In genomic region chr10:91924212-91925021, GRCh38 we compare ENCODE assay signal across 8 cellular contexts. TPM values are rescaled to one million over a fixed set of nuclear protein-coding genes. Genes with fewer than 3 reads are reported as not detected.
DNase-seq lines count a peak whose midpoint lies in the region; ATAC-seq and TF ChIP-seq lines count a peak whose summit lies in the region.

No MANE protein-coding gene starts in this region.

- no peaks in the 10 kb centered on the region for H3K9me3 ChIP-seq in iPS-15b (ENCODE audit: control insufficient read depth, insufficient read depth, low read length)
- peaks cover 0 to 9% (median 6%) of the 10 kb centered on the region in 8 donors for H3K9me3 ChIP-seq in spleen

- ATAC-seq in GM19035 (IDR thresholded peaks at IDR 0.05; ENCODE audit: unreplicated experiment): peak; percentile 26

- TF ChIP-seq POLR2A in spleen (IDR thresholded peaks at IDR 0.05): no peak

- H3K27me3 ChIP-seq in HL-60 (ENCODE audit: insufficient read depth, poor library complexity, severe bottlenecking): no peaks in the 10 kb centered on the region
- H3K27me3 ChIP-seq in iPS-15b (ENCODE audit: control insufficient read depth, insufficient read depth, low read length): peaks cover 3% of the 10 kb centered on the region
- H3K27me3 ChIP-seq in spleen (replicated peaks in 1 of 7): peaks cover 0 to 1% (median 0%) of the 10 kb centered on the region in 7 donors

- intact Hi-C loops in activated T-helper 2 cell treated with anti-CD3 and anti-CD28 coated beads, Interferon-gamma antibody, Interleukin-2, Interleukin-4, amounts not matched to agents 10 μg/mL and 5 μg/mL and 100 μg/mL, durations not matched to agents 14 hours and 24 hours and 36 hours (cut with micrococcal nuclease): loop anchor here (1.0 to 5.0 kb wide), 2 partner anchors 21 to 512 kb away; partner anchors contain the start of gene HECTD2
- intact Hi-C loops in spleen (cut with DNase I; ENCODE audit: low total_unique reads): no loop called here

- peak overlapping the region; percentile 87 for H3K4me3 Mint-ChIP-seq in activated T-helper 2 cell treated with anti-CD3 and anti-CD28 coated beads, Interferon-gamma antibody, Interleukin-2, Interleukin-4, amounts not matched to agents 10 μg/mL and 5 μg/mL and 100 μg/mL, durations not matched to agents 14 hours and 24 hours and 36 hours (ENCODE audit: low read depth)

- H3K9me3 Mint-ChIP-seq in activated T-helper 2 cell treated with anti-CD3 and anti-CD28 coated beads, Interferon-gamma antibody, Interleukin-2, Interleukin-4, amounts not matched to agents 10 μg/mL and 5 μg/mL and 100 μg/mL, durations not matched to agents 14 hours and 24 hours and 36 hours: no peaks in the 10 kb centered on the region

- H3K27ac ChIP-seq in HL-60 (replicated peaks): peak overlapping the region; percentile 83
- H3K27ac ChIP-seq in spleen: peak overlapping the region; percentile 95 to 99 (median 98)

- H3K4me1 Mint-ChIP-seq in activated T-helper 2 cell treated with anti-CD3 and anti-CD28 coated beads, Interferon-gamma antibody, Interleukin-2, Interleukin-4, amounts not matched to agents 10 μg/mL and 5 μg/mL and 100 μg/mL, durations not matched to agents 14 hours and 24 hours and 36 hours (ENCODE audit: low read depth): peaks cover 34% of the 10 kb centered on the region

- 5 to 6% (median 5%) methylated on average over 21 of the region's 21 CpGs for WGBS in spleen, 5 donors

- H3K4me1 ChIP-seq in iPS-15b (ENCODE audit: control insufficient read depth, insufficient read depth, low read length): no peaks in the 10 kb centered on the region
- peaks cover 13 to 64% (median 41%) of the 10 kb centered on the region in 6 donors for H3K4me1 ChIP-seq in spleen

- peaks cover 2% of the 10 kb centered on the region for H3K27me3 Mint-ChIP-seq in activated T-helper 2 cell treated with anti-CD3 and anti-CD28 coated beads, Interferon-gamma antibody, Interleukin-2, Interleukin-4, amounts not matched to agents 10 μg/mL and 5 μg/mL and 100 μg/mL, durations not matched to agents 14 hours and 24 hours and 36 hours (ENCODE audit: low read depth)

- DNase-seq in AG09309 (ENCODE audit: low read depth) (no peak), HL-60 (ENCODE audit: low read depth in 1 of 2, low spot score in 1 of 2) (no peak), spleen (no peak), T1000 (lab: John Stamatoyannopoulos, UW) (no peak)
- no peak for DNase-seq in activated T-helper 2 cell treated with anti-CD3 and anti-CD28 coated beads, Interferon-gamma antibody, Interleukin-2, Interleukin-4, amounts not matched to agents 10 μg/mL and 5 μg/mL and 100 μg/mL, durations not matched to agents 14 hours and 24 hours and 36 hours (ENCODE audit: low spot score)
- no peak for DNase-seq in activated CD4-positive, CD25-positive, alpha-beta regulatory T cell (lab: John Stamatoyannopoulos, UW)

- H3K9ac ChIP-seq in iPS-15b (ENCODE audit: low read depth, low read length): peak overlapping the region; percentile 19

- H3K36me3 Mint-ChIP-seq in activated T-helper 2 cell treated with anti-CD3 and anti-CD28 coated beads, Interferon-gamma antibody, Interleukin-2, Interleukin-4, amounts not matched to agents 10 μg/mL and 5 μg/mL and 100 μg/mL, durations not matched to agents 14 hours and 24 hours and 36 hours (ENCODE audit: low read depth): peaks cover 26% of the 10 kb centered on the region

- TF ChIP-seq CTCF in AG09309 (IDR thresholded peaks at IDR 0.05; ENCODE audit: control insufficient read depth, insufficient read depth, low read depth, low read length, missing control alignments) (no peak), HL-60 (IDR thresholded peaks at IDR 0.05; ENCODE audit: insufficient read depth, low read length) (no peak), spleen (IDR thresholded peaks at IDR 0.05 in 8 of 11, conservative IDR thresholded peaks at IDR 0.05 in 3 of 11) (no peak)

- H3K36me3 ChIP-seq in iPS-15b (ENCODE audit: control insufficient read depth, insufficient read depth, low read length): no peaks in the 10 kb centered on the region
- H3K36me3 ChIP-seq in spleen: peaks cover 0 to 10% (median 2%) of the 10 kb centered on the region in 6 donors

- peak overlapping the region; percentile 86 for H3K27ac Mint-ChIP-seq in activated T-helper 2 cell treated with anti-CD3 and anti-CD28 coated beads, Interferon-gamma antibody, Interleukin-2, Interleukin-4, amounts not matched to agents 10 μg/mL and 5 μg/mL and 100 μg/mL, durations not matched to agents 14 hours and 24 hours and 36 hours

- peak overlapping the region; percentile 95 for H3K4me3 ChIP-seq in AG09309 (ENCODE audit: control insufficient read depth, low read depth, low read length)
- H3K4me3 ChIP-seq in HL-60 (replicated peaks; ENCODE audit: insufficient read depth, low read length): peak overlapping the region; percentile 63
- H3K4me3 ChIP-seq in iPS-15b (ENCODE audit: low read depth, low read length): peak overlapping the region; percentile 95
- H3K4me3 ChIP-seq in spleen: peak overlapping the region; percentile 62 to 91 (median 66)

RNA-seq across cellular contexts. Expression of gene BTAF1, which starts 0.8 kb away (rescaled TPM):
- 66.0 and 68.2 TPM in 2 replicates for total RNA-seq in activated T-helper 2 cell treated with anti-CD3 and anti-CD28 coated beads, Interferon-gamma antibody, Interleukin-2, Interleukin-4, amounts not matched to agents 10 μg/mL and 5 μg/mL and 100 μg/mL, durations not matched to agents 14 hours and 24 hours and 36 hours
- 10 to 100 TPM; 48.1 to 69.2 (median 54.7) TPM for total RNA-seq in spleen
- 10 to 100 TPM in 2 of 3 donors, 1 to 10 TPM in 1; 8.8 to 14.6 (median 12.4) TPM for polyA plus RNA-seq in spleen

RNA-seq across cellular contexts. Expression of gene FGFBP3, which starts 15.1 kb away (rescaled TPM):
- total RNA-seq in activated T-helper 2 cell treated with anti-CD3 and anti-CD28 coated beads, Interferon-gamma antibody, Interleukin-2, Interleukin-4, amounts not matched to agents 10 μg/mL and 5 μg/mL and 100 μg/mL, durations not matched to agents 14 hours and 24 hours and 36 hours: 1.8 and 2.4 TPM in 2 replicates
- 1 to 10 TPM in 5 of 7 donors, under 1 TPM in 2; 0.59 to 2.0 (median 1.2) TPM for total RNA-seq in spleen
- polyA plus RNA-seq in spleen: 1 to 10 TPM in 2 of 3 donors, under 1 TPM in 1; 0.79 to 1.1 (median 1.0) TPM
